ENCODE assay signal across 1 cellular context in the genomic region with DNA sequence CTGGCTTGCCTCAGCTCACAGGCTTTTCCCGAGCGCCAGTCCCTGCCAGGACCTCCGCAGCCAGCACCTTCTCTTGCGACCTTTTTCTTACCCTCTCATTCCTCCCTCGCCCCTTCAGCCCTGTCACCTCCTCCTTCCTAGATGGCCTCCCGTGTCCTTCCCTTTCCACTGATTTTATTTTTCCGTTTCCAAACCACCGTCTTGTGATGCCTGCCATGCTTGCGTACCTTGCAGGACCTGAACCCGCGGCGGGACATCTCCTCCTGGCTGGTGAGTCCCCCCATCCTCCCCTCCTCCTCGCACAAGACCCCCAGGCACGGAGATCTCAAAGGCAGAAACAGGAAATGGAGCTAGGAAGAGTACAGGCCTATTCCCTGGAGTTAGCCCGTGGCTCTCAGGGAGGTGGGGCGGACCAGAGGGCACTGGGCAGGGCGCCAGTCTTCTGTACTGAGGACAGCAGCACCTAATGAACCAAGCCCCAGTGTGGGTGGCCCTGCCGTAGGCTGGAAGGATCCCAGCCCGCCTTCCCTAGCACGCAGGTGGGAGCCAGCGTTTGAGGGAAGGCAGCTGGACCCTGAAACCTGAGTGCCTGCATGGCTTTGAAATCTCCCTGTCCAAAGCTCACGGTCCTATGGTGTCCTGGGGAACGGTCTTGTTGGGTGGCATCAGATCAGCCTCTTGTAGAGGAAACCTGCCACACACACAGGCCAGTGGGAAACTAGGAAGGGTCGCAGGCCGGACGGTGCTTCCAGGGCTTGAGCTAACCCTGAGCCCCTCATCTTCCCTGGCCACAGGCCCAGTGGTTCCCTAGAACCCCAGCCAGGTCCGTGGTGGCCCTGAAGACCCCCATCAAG.
TF ChIP-seq lines count a peak whose summit lies in the region.

No MANE protein-coding gene starts in this region.

TF ChIP-seq in HepG2, 621 proteins besides CTCF, POLR2A, EP300 and RAD21 (continued from another document and continues in another):
- TF ChIP-seq FOXP4 (CRISPR knock-in tag; IDR thresholded peaks at IDR 0.05) = peak; percentile 37; the same call in 1 of the 2 replicates
- no peak for TF ChIP-seq SOX6 (IDR thresholded peaks at IDR 0.05)
- peak; percentile 54 for TF ChIP-seq SOX6 (CRISPR knock-in tag; IDR thresholded peaks at IDR 0.05)
- TF ChIP-seq SRSF4 (IDR thresholded peaks at IDR 0.05; ENCODE audit: low read depth, low read length, poor library complexity, severe bottlenecking) = no peak
- TF ChIP-seq MTF1 (CRISPR knock-in tag; IDR thresholded peaks at IDR 0.05) = no peak
- no peak for TF ChIP-seq YY1 (IDR thresholded peaks at IDR 0.05; ENCODE audit: insufficient read depth, insufficient replicate concordance, low read depth, low read length)
- no peak for TF ChIP-seq ZNF549 (CRISPR knock-in tag; IDR thresholded peaks at IDR 0.05)
- peak; percentile 76 for TF ChIP-seq ETV6 (CRISPR knock-in tag; conservative IDR thresholded peaks at IDR 0.05)
- TF ChIP-seq, protein P1, sequence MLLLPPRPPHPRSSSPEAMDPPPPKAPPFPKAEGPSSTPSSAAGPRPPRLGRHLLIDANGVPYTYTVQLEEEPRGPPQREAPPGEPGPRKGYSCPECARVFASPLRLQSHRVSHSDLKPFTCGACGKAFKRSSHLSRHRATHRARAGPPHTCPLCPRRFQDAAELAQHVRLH (CRISPR knock-in tag; IDR thresholded peaks at IDR 0.05; ENCODE audit: borderline replicate concordance, low read depth) = no peak
- no peak for TF ChIP-seq ZNF619 (CRISPR knock-in tag; IDR thresholded peaks at IDR 0.05)
- no peak; the same call in 1 of the 2 replicates for TF ChIP-seq ZNF451 (CRISPR knock-in tag; IDR thresholded peaks at IDR 0.05)
- TF ChIP-seq ZBTB10 (CRISPR knock-in tag; IDR thresholded peaks at IDR 0.05; ENCODE audit: borderline replicate concordance) = no peak
- no peak for TF ChIP-seq U2AF2 (IDR thresholded peaks at IDR 0.05; ENCODE audit: low read depth, low read length)
- TF ChIP-seq, protein P2, sequence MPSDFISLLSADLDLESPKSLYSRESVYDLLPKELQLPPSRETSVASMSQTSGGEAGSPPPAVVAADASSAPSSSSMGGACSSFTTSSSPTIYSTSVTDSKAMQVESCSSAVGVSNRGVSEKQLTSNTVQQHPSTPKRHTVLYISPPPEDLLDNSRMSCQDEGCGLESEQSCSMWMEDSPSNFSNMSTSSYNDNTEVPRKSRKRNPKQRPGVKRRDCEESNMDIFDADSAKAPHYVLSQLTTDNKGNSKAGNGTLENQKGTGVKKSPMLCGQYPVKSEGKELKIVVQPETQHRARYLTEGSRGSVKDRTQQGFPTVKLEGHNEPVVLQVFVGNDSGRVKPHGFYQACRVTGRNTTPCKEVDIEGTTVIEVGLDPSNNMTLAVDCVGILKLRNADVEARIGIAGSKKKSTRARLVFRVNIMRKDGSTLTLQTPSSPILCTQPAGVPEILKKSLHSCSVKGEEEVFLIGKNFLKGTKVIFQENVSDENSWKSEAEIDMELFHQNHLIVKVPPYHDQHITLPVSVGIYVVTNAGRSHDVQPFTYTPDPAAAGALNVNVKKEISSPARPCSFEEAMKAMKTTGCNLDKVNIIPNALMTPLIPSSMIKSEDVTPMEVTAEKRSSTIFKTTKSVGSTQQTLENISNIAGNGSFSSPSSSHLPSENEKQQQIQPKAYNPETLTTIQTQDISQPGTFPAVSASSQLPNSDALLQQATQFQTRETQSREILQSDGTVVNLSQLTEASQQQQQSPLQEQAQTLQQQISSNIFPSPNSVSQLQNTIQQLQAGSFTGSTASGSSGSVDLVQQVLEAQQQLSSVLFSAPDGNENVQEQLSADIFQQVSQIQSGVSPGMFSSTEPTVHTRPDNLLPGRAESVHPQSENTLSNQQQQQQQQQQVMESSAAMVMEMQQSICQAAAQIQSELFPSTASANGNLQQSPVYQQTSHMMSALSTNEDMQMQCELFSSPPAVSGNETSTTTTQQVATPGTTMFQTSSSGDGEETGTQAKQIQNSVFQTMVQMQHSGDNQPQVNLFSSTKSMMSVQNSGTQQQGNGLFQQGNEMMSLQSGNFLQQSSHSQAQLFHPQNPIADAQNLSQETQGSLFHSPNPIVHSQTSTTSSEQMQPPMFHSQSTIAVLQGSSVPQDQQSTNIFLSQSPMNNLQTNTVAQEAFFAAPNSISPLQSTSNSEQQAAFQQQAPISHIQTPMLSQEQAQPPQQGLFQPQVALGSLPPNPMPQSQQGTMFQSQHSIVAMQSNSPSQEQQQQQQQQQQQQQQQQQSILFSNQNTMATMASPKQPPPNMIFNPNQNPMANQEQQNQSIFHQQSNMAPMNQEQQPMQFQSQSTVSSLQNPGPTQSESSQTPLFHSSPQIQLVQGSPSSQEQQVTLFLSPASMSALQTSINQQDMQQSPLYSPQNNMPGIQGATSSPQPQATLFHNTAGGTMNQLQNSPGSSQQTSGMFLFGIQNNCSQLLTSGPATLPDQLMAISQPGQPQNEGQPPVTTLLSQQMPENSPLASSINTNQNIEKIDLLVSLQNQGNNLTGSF (CRISPR knock-in tag; IDR thresholded peaks at IDR 0.05) = no peak
- TF ChIP-seq SP4 (CRISPR knock-in tag; IDR thresholded peaks at IDR 0.05) = no peak
- TF ChIP-seq AFF4 (CRISPR knock-in tag; IDR thresholded peaks at IDR 0.05) = peak; percentile 58; the same call in 1 of the 2 replicates
- no peak for TF ChIP-seq NFATC3 (CRISPR knock-in tag; IDR thresholded peaks at IDR 0.05)
- no peak; the same call in 1 of the 2 replicates for TF ChIP-seq ZNF274 (CRISPR knock-in tag; IDR thresholded peaks at IDR 0.05)
- TF ChIP-seq MAFG (CRISPR knock-in tag; IDR thresholded peaks at IDR 0.05) = peak; percentile 41; the same call in 1 of the 2 replicates
- no peak for TF ChIP-seq ZNF557 (CRISPR knock-in tag; IDR thresholded peaks at IDR 0.05)
- TF ChIP-seq RBAK (CRISPR knock-in tag; IDR thresholded peaks at IDR 0.05) = no peak
- TF ChIP-seq, protein P3, sequence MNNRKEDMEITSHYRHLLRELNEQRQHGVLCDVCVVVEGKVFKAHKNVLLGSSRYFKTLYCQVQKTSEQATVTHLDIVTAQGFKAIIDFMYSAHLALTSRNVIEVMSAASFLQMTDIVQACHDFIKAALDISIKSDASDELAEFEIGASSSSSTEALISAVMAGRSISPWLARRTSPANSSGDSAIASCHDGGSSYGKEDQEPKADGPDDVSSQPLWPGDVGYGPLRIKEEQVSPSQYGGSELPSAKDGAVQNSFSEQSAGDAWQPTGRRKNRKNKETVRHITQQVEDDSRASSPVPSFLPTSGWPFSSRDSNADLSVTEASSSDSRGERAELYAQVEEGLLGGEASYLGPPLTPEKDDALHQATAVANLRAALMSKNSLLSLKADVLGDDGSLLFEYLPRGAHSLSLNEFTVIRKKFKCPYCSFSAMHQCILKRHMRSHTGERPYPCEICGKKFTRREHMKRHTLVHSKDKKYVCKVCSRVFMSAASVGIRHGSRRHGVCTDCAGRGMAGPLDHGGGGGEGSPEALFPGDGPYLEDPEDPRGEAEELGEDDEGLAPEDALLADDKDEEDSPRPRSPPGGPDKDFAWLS (CRISPR knock-in tag; IDR thresholded peaks at IDR 0.05; ENCODE audit: borderline replicate concordance) = no peak; the same call in 1 of the 2 replicates
- TF ChIP-seq, protein P4, sequence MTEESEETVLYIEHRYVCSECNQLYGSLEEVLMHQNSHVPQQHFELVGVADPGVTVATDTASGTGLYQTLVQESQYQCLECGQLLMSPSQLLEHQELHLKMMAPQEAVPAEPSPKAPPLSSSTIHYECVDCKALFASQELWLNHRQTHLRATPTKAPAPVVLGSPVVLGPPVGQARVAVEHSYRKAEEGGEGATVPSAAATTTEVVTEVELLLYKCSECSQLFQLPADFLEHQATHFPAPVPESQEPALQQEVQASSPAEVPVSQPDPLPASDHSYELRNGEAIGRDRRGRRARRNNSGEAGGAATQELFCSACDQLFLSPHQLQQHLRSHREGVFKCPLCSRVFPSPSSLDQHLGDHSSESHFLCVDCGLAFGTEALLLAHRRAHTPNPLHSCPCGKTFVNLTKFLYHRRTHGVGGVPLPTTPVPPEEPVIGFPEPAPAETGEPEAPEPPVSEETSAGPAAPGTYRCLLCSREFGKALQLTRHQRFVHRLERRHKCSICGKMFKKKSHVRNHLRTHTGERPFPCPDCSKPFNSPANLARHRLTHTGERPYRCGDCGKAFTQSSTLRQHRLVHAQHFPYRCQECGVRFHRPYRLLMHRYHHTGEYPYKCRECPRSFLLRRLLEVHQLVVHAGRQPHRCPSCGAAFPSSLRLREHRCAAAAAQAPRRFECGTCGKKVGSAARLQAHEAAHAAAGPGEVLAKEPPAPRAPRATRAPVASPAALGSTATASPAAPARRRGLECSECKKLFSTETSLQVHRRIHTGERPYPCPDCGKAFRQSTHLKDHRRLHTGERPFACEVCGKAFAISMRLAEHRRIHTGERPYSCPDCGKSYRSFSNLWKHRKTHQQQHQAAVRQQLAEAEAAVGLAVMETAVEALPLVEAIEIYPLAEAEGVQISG (CRISPR knock-in tag; IDR thresholded peaks at IDR 0.05) = peak; percentile 58
- peak; percentile 57; the same call in 1 of the 2 replicates for TF ChIP-seq ZNF329 (CRISPR knock-in tag; IDR thresholded peaks at IDR 0.05; ENCODE audit: low read depth)
- TF ChIP-seq, protein P5, sequence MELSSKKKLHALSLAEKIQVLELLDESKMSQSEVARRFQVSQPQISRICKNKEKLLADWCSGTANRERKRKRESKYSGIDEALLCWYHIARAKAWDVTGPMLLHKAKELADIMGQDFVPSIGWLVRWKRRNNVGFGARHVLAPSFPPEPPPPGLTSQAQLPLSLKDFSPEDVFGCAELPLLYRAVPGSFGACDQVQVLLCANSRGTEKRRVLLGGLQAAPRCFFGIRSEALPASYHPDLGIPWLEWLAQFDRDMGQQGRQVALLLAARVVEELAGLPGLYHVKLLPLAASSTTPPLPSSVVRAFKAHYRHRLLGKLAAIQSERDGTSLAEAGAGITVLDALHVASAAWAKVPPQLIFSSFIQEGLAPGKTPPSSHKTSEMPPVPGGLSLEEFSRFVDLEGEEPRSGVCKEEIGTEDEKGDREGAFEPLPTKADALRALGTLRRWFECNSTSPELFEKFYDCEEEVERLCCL (CRISPR knock-in tag; IDR thresholded peaks at IDR 0.05; ENCODE audit: borderline replicate concordance) = no peak
- peak; percentile 90 for TF ChIP-seq ZFP91 (CRISPR knock-in tag; IDR thresholded peaks at IDR 0.05; ENCODE audit: borderline replicate concordance)
